ENCODE assay signal across 11 cellular contexts in genomic region chr7:91892821-91893340, GRCh38. TPM values are rescaled to one million over a fixed set of nuclear protein-coding genes. Genes with fewer than 3 reads are reported as not detected.
DNase-seq lines count a peak whose midpoint lies in the region; TF ChIP-seq lines count a peak whose summit lies in the region.
"Had no signal": no experiment of that assay in that cellular context is flagged by ENCODE, and none has a peak within 500 bp of the region (broad histone marks: within the 10 kb centered on the region; RNA-seq: fewer than 3 reads in every experiment).

No MANE protein-coding gene starts in this region.

- peaks cover 15% of the 10 kb centered on the region for H3K4me1 Mint-ChIP-seq in endodermal cell
- H3K4me1 Mint-ChIP-seq in immature natural killer cell: no peaks in the 10 kb centered on the region

- H3K27ac Mint-ChIP-seq in endodermal cell (peak overlapping the region; percentile 93), immature natural killer cell (no peak overlapping the region)
- H3K27ac Mint-ChIP-seq: T-helper 1 cell treated with Interleukin-12 subunit alpha and Interleukin-12 subunit beta and Interleukin-4 antibody, amounts not matched to agents 30 μg/mL and 1 μg/mL, for 36 hours had no signal

- H3K9ac ChIP-seq in endodermal cell (ENCODE audit: extremely low read depth, low read length, poor library complexity, severe bottlenecking): no peak overlapping the region
- H3K9ac ChIP-seq: parathyroid adenoma had no signal

- WGBS in endodermal cell (ENCODE audit: insufficient coverage in 1 of 2, insufficient read length in 1 of 2), 2 experiments: 0 to 36% methylated on average over 1 to 2 of the region's 2 CpGs

- TF ChIP-seq CTCF in endodermal cell (conservative IDR thresholded peaks at IDR 0.05) (no peak), osteoblast (IDR thresholded peaks at IDR 0.05; ENCODE audit: extremely low read depth, low read depth, low read length) (no peak), BE2C (IDR thresholded peaks at IDR 0.05; ENCODE audit: low read depth, low read length) (no peak)

- peak overlapping the region; percentile 42 for H2AFZ ChIP-seq in osteoblast (ENCODE audit: low read length)
- H2AFZ ChIP-seq: parathyroid adenoma had no signal

- H4K20me1 ChIP-seq in osteoblast (ENCODE audit: insufficient read depth, low read length): no peaks in the 10 kb centered on the region

- H3K27me3 ChIP-seq in H7 (ENCODE audit: control insufficient read depth, insufficient read depth, low read length) (no peaks in the 10 kb centered on the region), endodermal cell (ENCODE audit: control insufficient read depth, insufficient read depth, low read length, poor library complexity, severe bottlenecking) (no peaks in the 10 kb centered on the region), osteoblast (ENCODE audit: insufficient read depth, low read length) (no peaks in the 10 kb centered on the region), BE2C (peaks cover 6% of the 10 kb centered on the region; the same call in 1 of the 2 replicates)
- H3K27me3 ChIP-seq: ascending aorta had no signal

- H3K27me3 Mint-ChIP-seq in endodermal cell (ENCODE audit: insufficient read depth): no peaks in the 10 kb centered on the region
- peaks cover 4 to 7% (median 6%) of the 10 kb centered on the region in 3 donors for H3K27me3 Mint-ChIP-seq in immature natural killer cell (ENCODE audit: low read depth in 3 of 3)

- peak overlapping the region; percentile 14 for H3K4me2 ChIP-seq in osteoblast (ENCODE audit: insufficient read depth, low read length)

- H3K36me3 Mint-ChIP-seq in endodermal cell (ENCODE audit: low read depth): peaks cover 2% of the 10 kb centered on the region
- H3K36me3 Mint-ChIP-seq in immature natural killer cell: no peaks in the 10 kb centered on the region

- H3K27ac ChIP-seq in endodermal cell (ENCODE audit: low read depth, low read length) (no peak overlapping the region), osteoblast (ENCODE audit: low read depth, low read length) (peak overlapping the region; percentile 54)
- H3K27ac ChIP-seq: ascending aorta, parathyroid adenoma had no signal

- H3K9me3 Mint-ChIP-seq in endodermal cell: peaks cover 30% of the 10 kb centered on the region
- H3K9me3 Mint-ChIP-seq in immature natural killer cell: peaks cover 0 to 4% (median 0%) of the 10 kb centered on the region in 6 donors
- H3K9me3 Mint-ChIP-seq: T-helper 1 cell treated with Interleukin-12 subunit alpha and Interleukin-12 subunit beta and Interleukin-4 antibody, amounts not matched to agents 30 μg/mL and 1 μg/mL, for 36 hours had no signal

- H3K4me3 Mint-ChIP-seq in endodermal cell: no peak overlapping the region
- no peak overlapping the region for H3K4me3 Mint-ChIP-seq in immature natural killer cell
- H3K4me3 Mint-ChIP-seq: T-helper 1 cell treated with Interleukin-12 subunit alpha and Interleukin-12 subunit beta and Interleukin-4 antibody, amounts not matched to agents 30 μg/mL and 1 μg/mL, for 36 hours had no signal

- H3K4me3 ChIP-seq in H7 (ENCODE audit: insufficient read depth, low read depth, low read length): no peak overlapping the region
- H3K4me3 ChIP-seq in endodermal cell (ENCODE audit: low read length): peak overlapping the region; percentile 54
- no peak overlapping the region for H3K4me3 ChIP-seq in osteoblast (ENCODE audit: insufficient read depth, low read length)
- no peak overlapping the region for H3K4me3 ChIP-seq in BE2C (ENCODE audit: low read depth, low read length)
- H3K4me3 ChIP-seq: ascending aorta had no signal

- H3K4me1 ChIP-seq in endodermal cell (ENCODE audit: control insufficient read depth, insufficient read depth, low read length): peaks cover 7% of the 10 kb centered on the region
- H3K4me1 ChIP-seq in osteoblast (ENCODE audit: insufficient read depth, low read length): peaks cover 21% of the 10 kb centered on the region
- H3K4me1 ChIP-seq in BE2C: no peaks in the 10 kb centered on the region
- H3K4me1 ChIP-seq: ascending aorta, parathyroid adenoma had no signal

- H3K79me2 ChIP-seq in osteoblast (ENCODE audit: insufficient read depth, low read length): no peaks in the 10 kb centered on the region
- H3K79me2 ChIP-seq: parathyroid adenoma had no signal

- H3K36me3 ChIP-seq in H7 (replicated peaks; ENCODE audit: control insufficient read depth, insufficient read depth, low read length): no peaks in the 10 kb centered on the region
- no peaks in the 10 kb centered on the region for H3K36me3 ChIP-seq in endodermal cell (ENCODE audit: control insufficient read depth, insufficient read depth, low read length)
- no peaks in the 10 kb centered on the region for H3K36me3 ChIP-seq in osteoblast (ENCODE audit: insufficient read depth, low read length)
- no peaks in the 10 kb centered on the region for H3K36me3 ChIP-seq in BE2C
- H3K36me3 ChIP-seq: ascending aorta had no signal

- DNase-seq in H7 (peak; percentile 37), NCI-H748 (lab: John Stamatoyannopoulos, UW; ENCODE audit: unreplicated experiment) (peak; percentile 66), endodermal cell (peak; percentile 71), osteoblast (ENCODE audit: insufficient read length, low spot score, missing footprints) (peak; percentile 91), NCI-H2107 (lab: John Stamatoyannopoulos, UW) (no peak), BE2C (no peak), immature natural killer cell (no peak)
- DNase-seq: left colon had no signal

- peaks cover 21% of the 10 kb centered on the region for H3K9me3 ChIP-seq in endodermal cell (ENCODE audit: control insufficient read depth, low read length)
- H3K9me3 ChIP-seq in osteoblast (ENCODE audit: low read depth, low read length): no peaks in the 10 kb centered on the region
- no peaks in the 10 kb centered on the region for H3K9me3 ChIP-seq in BE2C
- H3K9me3 ChIP-seq: ascending aorta had no signal

RNA-seq across cellular contexts. Expression of gene MTERF1, which starts 12.4 kb away (rescaled TPM):
- 8.2 and 9.7 TPM in 2 replicates for total RNA-seq in H7 (2014; rRNA removed; shearing (Covaris generic))
- total RNA-seq in endodermal cell: 10 to 100 TPM; 15.5 to 17.5 TPM
- polyA plus RNA-seq in endodermal cell (2013, experiment 1 of 2): 13.3 TPM
- polyA plus RNA-seq in endodermal cell (2013, experiment 2 of 2): 10.1 TPM
- 13.0 and 13.6 TPM in 2 replicates for total RNA-seq in osteoblast
- polyA plus RNA-seq in BE2C (2012; ENCODE audit: insufficient read depth, insufficient read length, low read depth): 9.6 TPM
- 1 to 10 TPM; 1.4 to 9.1 (median 8.9) TPM for polyA plus RNA-seq in immature natural killer cell

RNA-seq across cellular contexts. Expression of gene AKAP9, which starts 47.8 kb away (rescaled TPM):
- 9.5 and 16.3 TPM in 2 replicates for total RNA-seq in H7 (2014; rRNA removed; shearing (Covaris generic))
- total RNA-seq in endodermal cell: 10 to 100 TPM; 57.0 to 61.9 TPM
- polyA plus RNA-seq in endodermal cell (2013, experiment 1 of 2): 26.4 TPM
- 30.1 TPM for polyA plus RNA-seq in endodermal cell (2013, experiment 2 of 2)
- 56.5 and 60.7 TPM in 2 replicates for total RNA-seq in osteoblast
- 17.4 TPM for polyA plus RNA-seq in BE2C (2012; ENCODE audit: insufficient read depth, insufficient read length, low read depth)
- 10 to 100 TPM in 2 of 3 donors, 1 to 10 TPM in 1; 8.1 to 38.1 (median 10.5) TPM for polyA plus RNA-seq in immature natural killer cell

Comparison
In these comparisons a context has a peak if more than half of its experiments do, and no peak if none do; other contexts are left out.
1. DNase-seq: peak in H7 (single experiment), NCI-H748 (single experiment), endodermal cell (single experiment) and osteoblast (single experiment); none in NCI-H2107 (single experiment), BE2C (single experiment) and immature natural killer cell (0 of 3).